In genomic region chr21:36070999-36071398, GRCh38 we compare ENCODE assay signal across 11 cellular contexts. TPM values are rescaled to one million over a fixed set of nuclear protein-coding genes. Genes with fewer than 3 reads are reported as not detected.
A peak's percentile ranks its signal among the peaks of the same experiment; 100 is the strongest.
DNase-seq lines count a peak whose midpoint lies in the region; ATAC-seq and TF ChIP-seq lines count a peak whose summit lies in the region.
"Had no signal": no experiment of that assay in that cellular context is flagged by ENCODE, and none has a peak within 500 bp of the region (broad histone marks: within the 10 kb centered on the region; RNA-seq: fewer than 3 reads in every experiment).

No MANE protein-coding gene starts in this region.

- no peak overlapping the region for H2BK5ac ChIP-seq in IMR-90 (ENCODE audit: low read depth, low read length, poor library complexity, severe bottlenecking)

- peak overlapping the region; percentile 60 for H2AK9ac ChIP-seq in IMR-90 (replicated peaks; ENCODE audit: low read depth, low read length, poor library complexity)

- peaks cover 11% of the 10 kb centered on the region for H3K9me1 ChIP-seq in IMR-90 (ENCODE audit: insufficient read depth, low read length)

- no peaks in the 10 kb centered on the region for H3K27me3 ChIP-seq in IMR-90 (ENCODE audit: control insufficient read depth, insufficient read depth, low read length)
- H3K27me3 ChIP-seq: spleen had no signal

- H2AK5ac ChIP-seq in IMR-90 (ENCODE audit: low read depth, low read length), result peak overlapping the region; percentile 75; the same call in 1 of the 2 replicates

- H3K4me2 ChIP-seq in IMR-90 (ENCODE audit: low read depth, low read length), result peak overlapping the region; percentile 77

- peaks cover 0 to 13% (median 5%) of the 10 kb centered on the region in 7 donors for H3K9me3 Mint-ChIP-seq in naive B cell

- dilution Hi-C loops in IMR-90 (cut with HindIII; ENCODE audit: low sequenced_read_pairs, unreplicated experiment), result no loop called here

- peak overlapping the region; percentile 36 for H3K23ac ChIP-seq in IMR-90 (ENCODE audit: low read depth, low read length)

- no peak overlapping the region for H3K27ac ChIP-seq in IMR-90 (ENCODE audit: insufficient read depth, low read length)
- H3K27ac ChIP-seq in coronary artery, result no peak overlapping the region

- TF ChIP-seq RAD21 in IMR-90 (IDR thresholded peaks at IDR 0.05; ENCODE audit: low read length), result no peak

- peaks cover 9 to 16% of the 10 kb centered on the region in 2 donors for H3K36me3 Mint-ChIP-seq in naive B cell

- no peaks in the 10 kb centered on the region for H3K27me3 Mint-ChIP-seq in naive B cell

- H4K20me1 ChIP-seq in IMR-90 (ENCODE audit: insufficient read depth, low read length), result peaks cover 10% of the 10 kb centered on the region; the same call in 1 of the 2 replicates

- BruUV-seq in IMR-90 (replicated peaks; lab: Mats Ljungman, UMichigan), result no TSS peak

- in situ Hi-C loops in IMR-90 (cut with MboI; ENCODE audit: low sequenced_read_pairs), result no loop called here

- WGBS in IMR-90 (ENCODE audit: extremely low coverage in 2 of 2, insufficient read length in 1 of 2), 2 experiments, result 71% methylated on average over 4 of the region's 7 CpGs; no CpG with 5 or more reads in 1 of the 2 experiments

- H3K4ac ChIP-seq in IMR-90 (ENCODE audit: low read depth, low read length), result no peak overlapping the region

- H3K4me1 ChIP-seq in IMR-90 (ENCODE audit: control insufficient read depth, insufficient read depth, low read length), result peaks cover 10% of the 10 kb centered on the region

- peaks cover 25 to 43% of the 10 kb centered on the region in 2 experiments; a peak in 3 of 4 replicates for H3K79me1 ChIP-seq in IMR-90 (ENCODE audit: low read depth in 1 of 2, low read length in 2 of 2)

- peak overlapping the region; percentile 1; the same call in 1 of the 2 replicates for H3K9ac ChIP-seq in IMR-90 (ENCODE audit: low read depth, low read length)

- ATAC-seq in IMR-90 (ENCODE audit: low read depth), result no peak
- no peak for ATAC-seq in naive B cell (ENCODE audit: low read depth in 2 of 2)
- no peak for ATAC-seq in GM18861 (IDR thresholded peaks at IDR 0.05; ENCODE audit: unreplicated experiment)

- H2AFZ ChIP-seq in IMR-90 (replicated peaks; ENCODE audit: low read length, poor library complexity), result no peak overlapping the region

- no peak overlapping the region; the same call in 1 of the 2 replicates for H3K56ac ChIP-seq in IMR-90 (ENCODE audit: extremely low read depth, insufficient read depth, low read length)

- H2BK120ac ChIP-seq in IMR-90 (ENCODE audit: low read depth, low read length), result no peak overlapping the region

- H3K36me3 ChIP-seq in IMR-90 (ENCODE audit: control insufficient read depth, insufficient read depth, low read length), result peaks cover 17% of the 10 kb centered on the region

- no peak overlapping the region for H3K18ac ChIP-seq in IMR-90 (ENCODE audit: low read depth, low read length)

- peak overlapping the region; percentile 4; the same call in 1 of the 2 replicates for H3K4me3 ChIP-seq in AG09309 (ENCODE audit: control insufficient read depth, low read depth, low read length)
- H3K4me3 ChIP-seq in IMR-90 (ENCODE audit: insufficient read depth, low read depth, low read length), result no peak overlapping the region; the same call in 1 of the 2 replicates
- peak overlapping the region; percentile 96 for H3K4me3 ChIP-seq in coronary artery

- H4K91ac ChIP-seq in IMR-90 (ENCODE audit: insufficient read depth, low read depth, low read length), result no peak overlapping the region

- TF ChIP-seq CTCF in AG09309 (IDR thresholded peaks at IDR 0.05; ENCODE audit: control insufficient read depth, insufficient read depth, low read depth, low read length, missing control alignments) (no peak), IMR-90 (conservative IDR thresholded peaks at IDR 0.05; ENCODE audit: low read depth, low read length) (no peak), coronary artery (IDR thresholded peaks at IDR 0.05) (no peak), GM20000 (IDR thresholded peaks at IDR 0.05; ENCODE audit: extremely low read depth, missing control alignments) (no peak)

- intact Hi-C loops in IMR-90 (cut with micrococcal nuclease), result no loop called here

- TF ChIP-seq POLR2A in IMR-90 (IDR thresholded peaks at IDR 0.05; ENCODE audit: low read depth, low read length), result no peak

- POLR2A ChIA-PET in IMR-90 (lab: Charles Lee; ENCODE audit: unreplicated experiment), result interaction anchor here (0.5 kb wide), 1 partner anchor 10 kb away, joined by 4 read pairs; no protein-coding TSS in a partner anchor

- peak overlapping the region; percentile 56 to 94 (median 90) for H3K4me3 Mint-ChIP-seq in naive B cell

- H3K9me3 ChIP-seq in IMR-90 (ENCODE audit: control insufficient read depth, insufficient read depth, low read length), result peaks cover 7% of the 10 kb centered on the region

- H2BK20ac ChIP-seq in IMR-90 (ENCODE audit: low read depth, low read length), result no peak overlapping the region

- peak overlapping the region; percentile 81 for H3K14ac ChIP-seq in IMR-90 (replicated peaks; ENCODE audit: low read depth, low read length)

- CTCF ChIA-PET in IMR-90 (lab: Yijun Ruan, JAX), result no interaction called here

- peaks cover 25 to 44% (median 35%) of the 10 kb centered on the region in 3 donors for H3K4me1 Mint-ChIP-seq in naive B cell

- no peak overlapping the region for H2BK15ac ChIP-seq in IMR-90 (ENCODE audit: low read depth, low read length)

- no peak overlapping the region for H4K5ac ChIP-seq in IMR-90 (ENCODE audit: low read depth, low read length)

- DNase-seq in AG09309 (ENCODE audit: low read depth) (no peak), IMR-90 (no peak), coronary artery (ENCODE audit: low spot score) (no peak), naive B cell (no peak), GM20000 (ENCODE audit: low spot score) (no peak), NCI-H1105 (lab: John Stamatoyannopoulos, UW) (no peak), NCI-H2107 treated with DMSO at 0.1 percent for 48 hours (lab: John Stamatoyannopoulos, UW; ENCODE audit: unreplicated experiment) (no peak)
- DNase-seq: activated naive CD4-positive, alpha-beta T cell treated with anti-CD3 and anti-CD28 coated beads, Interleukin-2, amount 50 U/mL, for 16 hours; NCI-H1694; spleen had no signal

- peak overlapping the region in 2 of 6 donors; percentile 23 to 54 for H3K27ac Mint-ChIP-seq in naive B cell

- no peak overlapping the region for H4K8ac ChIP-seq in IMR-90 (ENCODE audit: low read depth in 2 of 2, low read length in 2 of 2)

TF ChIP-seq in IMR-90, 13 proteins besides CTCF, POLR2A, EP300 and RAD21:
- TF ChIP-seq RCOR1 (IDR thresholded peaks at IDR 0.05; ENCODE audit: insufficient replicate concordance, low read length), result no peak
- no peak for TF ChIP-seq RFX5 (IDR thresholded peaks at IDR 0.05; ENCODE audit: low read depth, low read length)
- no peak for TF ChIP-seq ELK1 (IDR thresholded peaks at IDR 0.05; ENCODE audit: borderline replicate concordance, low read depth, low read length)
- no peak for TF ChIP-seq MXI1 (IDR thresholded peaks at IDR 0.05; ENCODE audit: borderline replicate concordance, low read depth, low read length)
- no peak for TF ChIP-seq SMC3 (IDR thresholded peaks at IDR 0.05; ENCODE audit: low read depth, low read length)

RNA-seq across cellular contexts. Expression of gene CBR1, which starts 1.2 kb away (rescaled TPM):
- 110 and 222 TPM in 2 replicates for total RNA-seq in IMR-90 (2012; rRNA removed)
- 122 and 166 TPM in 2 replicates for polyA plus RNA-seq in IMR-90 (2012; rRNA removed)
- 441 and 499 TPM in 2 replicates for polyA plus RNA-seq in IMR-90 (2012; cell fraction: cytosol; rRNA removed)
- 56.3 and 235 TPM in 2 replicates for polyA plus RNA-seq in IMR-90 (2012; cell fraction: nucleus; rRNA removed; ENCODE audit: low replicate concordance)
- 10 to 100 TPM; 15.4 to 44.6 (median 32.2) TPM for polyA plus RNA-seq in naive B cell (ENCODE audit: low read depth in 6 of 6)

RNA-seq across cellular contexts. Expression of gene SETD4, which starts 10.7 kb away (rescaled TPM):
- total RNA-seq in IMR-90 (2012; rRNA removed), result 7.5 and 9.5 TPM in 2 replicates
- polyA plus RNA-seq in IMR-90 (2012; rRNA removed) (7.7 and 11.4 TPM in 2 replicates), naive B cell (ENCODE audit: low read depth in 6 of 6) (10 to 100 TPM in 2 of 6 donors, 1 to 10 TPM in 4; 6.5 to 15.1 (median 9.7) TPM)
- polyA plus RNA-seq in IMR-90 (2012; cell fraction: cytosol; rRNA removed), result 2.6 and 3.6 TPM in 2 replicates
- 18.4 and 35.9 TPM in 2 replicates for polyA plus RNA-seq in IMR-90 (2012; cell fraction: nucleus; rRNA removed; ENCODE audit: low replicate concordance)
